In the genomic region with DNA sequence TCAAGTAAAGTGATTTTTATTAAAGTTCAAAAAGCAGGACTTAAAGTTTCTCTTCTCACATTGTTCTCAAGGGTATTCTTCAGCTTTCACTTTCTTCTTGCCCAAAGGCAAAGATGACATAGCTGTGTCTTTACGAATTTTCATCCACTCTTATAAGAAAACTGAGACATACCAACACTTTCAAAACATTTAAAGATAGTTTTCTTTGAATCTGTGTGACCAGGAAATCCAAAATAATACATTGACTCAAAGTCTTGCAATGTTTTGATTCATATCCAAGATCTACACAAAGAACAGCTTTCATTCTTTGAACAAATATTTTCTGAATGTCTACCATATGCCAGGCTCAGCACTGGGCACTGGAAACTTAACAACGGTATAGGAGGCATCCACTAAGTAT, we compare ENCODE assay signal across 12 cellular contexts.
A peak's percentile ranks its signal among the peaks of the same experiment; 100 is the strongest.
DNase-seq lines count a peak whose midpoint lies in the region; ATAC-seq and TF ChIP-seq lines count a peak whose summit lies in the region.
"Had no signal": no experiment of that assay in that cellular context is flagged by ENCODE, and none has a peak within 500 bp of the region (broad histone marks: within the 10 kb centered on the region; RNA-seq: fewer than 3 reads in every experiment).

No MANE protein-coding gene starts in this region.

- H3K27ac ChIP-seq in CD4-positive, alpha-beta T cell (ENCODE audit: low read depth, low read length) = no peak overlapping the region
- H3K27ac ChIP-seq: tibial nerve had no signal

- H3K4me3 ChIP-seq in cardiac fibroblast (replicated peaks in 1 of 2; ENCODE audit: low read depth in 2 of 2, low read length in 2 of 2) = no peak overlapping the region
- H3K4me3 ChIP-seq: tibial nerve had no signal

- TF ChIP-seq CTCF in cardiac fibroblast (IDR thresholded peaks at IDR 0.05; ENCODE audit: low read depth, low read length) = no peak
- no peak for TF ChIP-seq CTCF in CD4-positive, alpha-beta T cell (IDR thresholded peaks at IDR 0.05)

- DNase-seq in NCI-H226 = peak; percentile 19
- peak; percentile 65 to 88 for DNase-seq in cardiac fibroblast (ENCODE audit: low read depth in 2 of 2)
- DNase-seq in renal cortical epithelial cell (ENCODE audit: low read depth) = peak; percentile 29
- DNase-seq in CD4-positive, alpha-beta T cell = no peak
- DNase-seq in MV-4-11 (lab: John Stamatoyannopoulos, UW) = no peak
- DNase-seq: head of caudate nucleus, NCI-H146 had no signal

- ATAC-seq in GM18867 (IDR thresholded peaks at IDR 0.05; ENCODE audit: unreplicated experiment) = peak; percentile 51
- ATAC-seq in CD4-positive, alpha-beta T cell (ENCODE audit: poor library complexity) = no peak
- no peak for ATAC-seq in GM18520 (IDR thresholded peaks at IDR 0.05; ENCODE audit: unreplicated experiment)
- ATAC-seq in GM18861 (IDR thresholded peaks at IDR 0.05; ENCODE audit: unreplicated experiment) = no peak

- POLR2A ChIA-PET in CD4-positive, alpha-beta T cell (lab: Charles Lee) = no interaction called here

- no peaks in the 10 kb centered on the region for H3K9me3 Mint-ChIP-seq in CD4-positive, alpha-beta T cell
- H3K9me3 Mint-ChIP-seq: memory B cell had no signal

- H3K27ac Mint-ChIP-seq in CD4-positive, alpha-beta T cell = no peak overlapping the region
- H3K27ac Mint-ChIP-seq: memory B cell had no signal

- no peaks in the 10 kb centered on the region for H3K4me1 Mint-ChIP-seq in CD4-positive, alpha-beta T cell (ENCODE audit: low read depth)

- H3K27me3 ChIP-seq in CD4-positive, alpha-beta T cell (ENCODE audit: control insufficient read depth, insufficient read depth, low read length) = no peaks in the 10 kb centered on the region
- H3K27me3 ChIP-seq: tibial nerve had no signal

- no peak overlapping the region for H3K4me3 Mint-ChIP-seq in CD4-positive, alpha-beta T cell
- H3K4me3 Mint-ChIP-seq: memory B cell had no signal

- intact Hi-C loops in CD4-positive, alpha-beta T cell (cut with DNase I, micrococcal nuclease) = no loop called here

- H3K27me3 Mint-ChIP-seq in CD4-positive, alpha-beta T cell = no peaks in the 10 kb centered on the region
- H3K27me3 Mint-ChIP-seq: memory B cell had no signal

- CTCF ChIA-PET in CD4-positive, alpha-beta T cell (lab: Charles Lee) = no interaction called here

- no peaks in the 10 kb centered on the region for H3K36me3 Mint-ChIP-seq in CD4-positive, alpha-beta T cell (ENCODE audit: low read depth)
- H3K36me3 Mint-ChIP-seq: memory B cell had no signal

- no peaks in the 10 kb centered on the region for H3K9me3 ChIP-seq in CD4-positive, alpha-beta T cell (ENCODE audit: control insufficient read depth, low read length)
- H3K9me3 ChIP-seq: tibial nerve had no signal

Comparison
In these comparisons a context has a peak if more than half of its experiments do, and no peak if none do; other contexts are left out.
1. DNase-seq: peak in NCI-H226 (single experiment), cardiac fibroblast (2 of 2) and renal cortical epithelial cell (single experiment); none in CD4-positive, alpha-beta T cell (0 of 10) and MV-4-11 (single experiment).